In genomic region chr6:33271608-33272357, GRCh38 we compare ENCODE assay signal across 8 cellular contexts. TPM values are rescaled to one million over a fixed set of nuclear protein-coding genes. Genes with fewer than 3 reads are reported as not detected.
DNase-seq lines count a peak whose midpoint lies in the region; ATAC-seq and TF ChIP-seq lines count a peak whose summit lies in the region.

RPS18 (plus strand) TSS chr6:33272075; CDS start chr6:33272120, 45 bp downstream.
VPS52 (minus strand) TSS chr6:33271876; CDS start chr6:33271675, 201 bp downstream.

- no peaks in the 10 kb centered on the region for H3K27me3 ChIP-seq in osteoblast (ENCODE audit: insufficient read depth, low read length)
- H3K27me3 ChIP-seq in thoracic aorta (replicated peaks; ENCODE audit: insufficient read depth), result no peaks in the 10 kb centered on the region

- no peaks in the 10 kb centered on the region for H3K9me3 Mint-ChIP-seq in activated naive CD4-positive, alpha-beta T cell treated with anti-CD3 and anti-CD28 coated beads, Interleukin-2, amount 50 U/mL, for 72 hours

- H3K27ac ChIP-seq in osteoblast (ENCODE audit: low read depth, low read length), result peak within 1 kb of the TSS; percentile 95
- H3K27ac ChIP-seq in thoracic aorta, result peak within 1 kb of the TSS; percentile 94 to 96

- ATAC-seq in HG02610 (IDR thresholded peaks at IDR 0.05; ENCODE audit: unreplicated experiment) (peak; percentile 83), thoracic aorta (ENCODE audit: insufficient number of reproducible peaks, low FRiP score, low read depth) (peak; percentile 85)
- peak; percentile 93 to 95 for ATAC-seq in activated naive CD4-positive, alpha-beta T cell treated with anti-CD3 and anti-CD28 coated beads, Interleukin-2, amount 50 U/mL, for 72 hours

- H3K36me3 ChIP-seq in osteoblast (ENCODE audit: insufficient read depth, low read length) (peaks cover 71% of the 10 kb centered on the region), thoracic aorta (peaks cover 27% of the 10 kb centered on the region)

- H3K36me3 Mint-ChIP-seq in activated naive CD4-positive, alpha-beta T cell treated with anti-CD3 and anti-CD28 coated beads, Interleukin-2, amount 50 U/mL, for 72 hours, result peaks cover 63 to 72% of the 10 kb centered on the region in 2 donors

- H3K4me1 ChIP-seq in osteoblast (ENCODE audit: insufficient read depth, low read length) (peaks cover 47% of the 10 kb centered on the region), thoracic aorta (ENCODE audit: control insufficient read depth in 1 of 2, low read depth in 2 of 2) (peaks cover 27 to 52% of the 10 kb centered on the region in 2 donors)

- peaks cover 46% of the 10 kb centered on the region for H4K20me1 ChIP-seq in osteoblast (ENCODE audit: insufficient read depth, low read length)

- peak within 1 kb of the TSS; percentile 95 for H3K4me3 ChIP-seq in GM08714 (ENCODE audit: low read length)
- H3K4me3 ChIP-seq in osteoblast (ENCODE audit: insufficient read depth, low read length), result peak within 1 kb of the TSS; percentile 89
- H3K4me3 ChIP-seq in thoracic aorta, result peak within 1 kb of the TSS; percentile 89

- H3K4me2 ChIP-seq in osteoblast (ENCODE audit: insufficient read depth, low read length), result peak within 1 kb of the TSS; percentile 99

- H3K27ac Mint-ChIP-seq in activated naive CD4-positive, alpha-beta T cell treated with anti-CD3 and anti-CD28 coated beads, Interleukin-2, amount 50 U/mL, for 72 hours, result peak within 1 kb of the TSS; percentile 98 to 99

- H3K9me3 ChIP-seq in osteoblast (ENCODE audit: low read depth, low read length), result no peaks in the 10 kb centered on the region
- H3K9me3 ChIP-seq in thoracic aorta, result no peaks in the 10 kb centered on the region

- DNase-seq in NCI-H1092 treated with DMSO at 0.1 percent for 48 hours (lab: John Stamatoyannopoulos, UW), result peak; percentile 96
- peak; percentile 97 for DNase-seq in SKM-1 (lab: John Stamatoyannopoulos, UW; ENCODE audit: unreplicated experiment)
- DNase-seq in activated naive CD4-positive, alpha-beta T cell treated with anti-CD3 and anti-CD28 coated beads, Interleukin-2, amount 50 U/mL, for 72 hours (ENCODE audit: low spot score in 2 of 2), result peak; percentile 88 to 90
- peak; percentile 99 for DNase-seq in glomerular visceral epithelial cell (ENCODE audit: extremely low spot score)
- peak; percentile 94 for DNase-seq in osteoblast (ENCODE audit: insufficient read length, low spot score, missing footprints)
- peak; percentile 92 for DNase-seq in thoracic aorta (ENCODE audit: low spot score)

- no peak for TF ChIP-seq CTCF in osteoblast (IDR thresholded peaks at IDR 0.05; ENCODE audit: extremely low read depth, low read depth, low read length)
- TF ChIP-seq CTCF in thoracic aorta (IDR thresholded peaks at IDR 0.05), result no peak

- H2AFZ ChIP-seq in osteoblast (ENCODE audit: low read length), result peak within 1 kb of the TSS; percentile 100

- H3K79me2 ChIP-seq in osteoblast (ENCODE audit: insufficient read depth, low read length), result peaks cover 58% of the 10 kb centered on the region

RNA-seq across cellular contexts. Expression of gene RPS18, which starts in this region (rescaled TPM):
- 1,000 to 10,000 TPM; 3,809 to 4,545 TPM for total RNA-seq in activated naive CD4-positive, alpha-beta T cell treated with anti-CD3 and anti-CD28 coated beads, Interleukin-2, amount 50 U/mL, for 72 hours
- total RNA-seq in osteoblast, result 1,994 and 2,278 TPM in 2 replicates
- total RNA-seq in thoracic aorta, result 1,000 to 10,000 TPM; 1,163 to 1,178 TPM

RNA-seq across cellular contexts. Expression of gene VPS52, which starts in this region (rescaled TPM):
- total RNA-seq in activated naive CD4-positive, alpha-beta T cell treated with anti-CD3 and anti-CD28 coated beads, Interleukin-2, amount 50 U/mL, for 72 hours, result 10 to 100 TPM; 39.0 to 62.8 TPM
- 41.3 and 42.7 TPM in 2 replicates for total RNA-seq in osteoblast
- total RNA-seq in thoracic aorta, result 10 to 100 TPM; 31.4 to 43.2 TPM

Comparison
In these comparisons a context has a peak if more than half of its experiments do, and no peak if none do; other contexts are left out.
1. Peak in every context shown above with its lines: DNase-seq, ATAC-seq, H3K4me3 ChIP-seq and H3K27ac ChIP-seq.